ENCODE assay signal across 14 cellular contexts in genomic region chr2:156343940-156344301, GRCh38. TPM values are rescaled to one million over a fixed set of nuclear protein-coding genes. Genes with fewer than 3 reads are reported as not detected.
DNase-seq lines count a peak whose midpoint lies in the region; ATAC-seq and TF ChIP-seq lines count a peak whose summit lies in the region.
"Had no signal": no experiment of that assay in that cellular context is flagged by ENCODE, and none has a peak within 500 bp of the region (broad histone marks: within the 10 kb centered on the region; RNA-seq: fewer than 3 reads in every experiment).

No MANE protein-coding gene starts in this region.

- CTCF ChIA-PET in activated naive CD4-positive, alpha-beta T cell treated with anti-CD3 and anti-CD28 coated beads, Interleukin-2, amount 10 ng/mL, durations not matched to agents 7 days and 5 days (lab: Charles Lee): interaction anchor here (1.6 to 1.7 kb wide), 2 partner anchors 10 to 245 kb away, joined by 5 to 9 read pairs; no protein-coding TSS in a partner anchor
- CTCF ChIA-PET in WTC11 (lab: Charles Lee): no interaction called here

- 51% methylated on average over 2 of the region's 2 CpGs for WGBS in urinary bladder

- POLR2A ChIA-PET in WTC11 (lab: Charles Lee): interaction anchor here (2.2 kb wide), 1 partner anchor 56 kb away, joined by 6 read pairs; no protein-coding TSS in a partner anchor

- H3K4me1 Mint-ChIP-seq in activated naive CD4-positive, alpha-beta T cell treated with anti-CD3 and anti-CD28 coated beads, Interleukin-2, amount 10 ng/mL, durations not matched to agents 7 days and 5 days: peaks cover 40% of the 10 kb centered on the region
- peaks cover 33% of the 10 kb centered on the region for H3K4me1 Mint-ChIP-seq in WTC11

- no peak for ATAC-seq in WTC11
- ATAC-seq: lower lobe of right lung, SK-N-SH treated with all-trans-retinoic acid at 6 μM for 48 hours had no signal

- TF ChIP-seq CTCF in fibroblast of mammary gland (conservative IDR thresholded peaks at IDR 0.05; ENCODE audit: control insufficient read depth, insufficient read depth, low read depth, low read length) (no peak), WTC11 (IDR thresholded peaks at IDR 0.05) (no peak)

- H3K27ac Mint-ChIP-seq in activated naive CD4-positive, alpha-beta T cell treated with anti-CD3 and anti-CD28 coated beads, Interleukin-2, amount 10 ng/mL, durations not matched to agents 7 days and 5 days: peak overlapping the region; percentile 95
- no peak overlapping the region for H3K27ac Mint-ChIP-seq in WTC11

- DNase-seq in activated naive CD4-positive, alpha-beta T cell treated with anti-CD3 and anti-CD28 coated beads, Interleukin-2, amount 10 ng/mL, durations not matched to agents 7 days and 5 days: no peak
- DNase-seq in activated naive CD4-positive, alpha-beta T cell (lab: John Stamatoyannopoulos, UW): no peak
- DNase-seq in SK-MEL-5 (ENCODE audit: low read depth, low spot score) (peak; percentile 58), fibroblast of mammary gland (ENCODE audit: low read depth) (peak; percentile 67), WTC11 (ENCODE audit: low spot score) (no peak), activated gamma-delta T cell (lab: John Stamatoyannopoulos, UW) (no peak)
- no peak for DNase-seq in activated CD8-positive, alpha-beta memory T cell treated with anti-CD3 and anti-CD28 coated beads, Interleukin-2, amount 50 U/mL, for 48 hours
- DNase-seq: activated CD4-positive, alpha-beta T cell treated with anti-CD3 and anti-CD28 coated beads for 1 hour; adrenal gland; lower lobe of right lung; NCI-H2081 treated with DMSO at 0.1 percent for 48 hours; stimulated activated CD8-positive, alpha-beta memory T cell treated with anti-CD3 and anti-CD28 coated beads, Interleukin-4, amount 100 ng/mL, for 48 hours had no signal

- H3K9me3 Mint-ChIP-seq in activated naive CD4-positive, alpha-beta T cell treated with anti-CD3 and anti-CD28 coated beads, Interleukin-2, amount 10 ng/mL, durations not matched to agents 7 days and 5 days: no peaks in the 10 kb centered on the region
- H3K9me3 Mint-ChIP-seq in WTC11: peaks cover 3% of the 10 kb centered on the region

- H3K27me3 Mint-ChIP-seq in activated naive CD4-positive, alpha-beta T cell treated with anti-CD3 and anti-CD28 coated beads, Interleukin-2, amount 10 ng/mL, durations not matched to agents 7 days and 5 days: no peaks in the 10 kb centered on the region
- H3K27me3 Mint-ChIP-seq in WTC11 (ENCODE audit: low read depth): peaks cover 46% of the 10 kb centered on the region

- H3K27ac ChIP-seq in urinary bladder (ENCODE audit: low read depth): peak overlapping the region; percentile 10

- H3K4me3 Mint-ChIP-seq in activated naive CD4-positive, alpha-beta T cell treated with anti-CD3 and anti-CD28 coated beads, Interleukin-2, amount 10 ng/mL, durations not matched to agents 7 days and 5 days: no peak overlapping the region
- no peak overlapping the region for H3K4me3 Mint-ChIP-seq in WTC11

- no peaks in the 10 kb centered on the region for H3K36me3 Mint-ChIP-seq in activated naive CD4-positive, alpha-beta T cell treated with anti-CD3 and anti-CD28 coated beads, Interleukin-2, amount 10 ng/mL, durations not matched to agents 7 days and 5 days
- no peaks in the 10 kb centered on the region for H3K36me3 Mint-ChIP-seq in WTC11

- H3K36me3 ChIP-seq in urinary bladder (ENCODE audit: insufficient read depth): no peaks in the 10 kb centered on the region
- H3K36me3 ChIP-seq: adrenal gland, lower lobe of right lung had no signal

- in situ Hi-C loops in SK-MEL-5 (cut with HindIII; ENCODE audit: low pct_unique_long_range_greater_than_20kb, low sequenced_read_pairs): no loop called here

- no peaks in the 10 kb centered on the region for H3K4me1 ChIP-seq in urinary bladder (ENCODE audit: insufficient read depth)

- H3K4me3 ChIP-seq in fibroblast of mammary gland (ENCODE audit: control insufficient read depth, low read depth, low read length): no peak overlapping the region
- H3K4me3 ChIP-seq in urinary bladder (ENCODE audit: low read depth, low read length): no peak overlapping the region

TF ChIP-seq in WTC11, 78 proteins besides CTCF, POLR2A, EP300 and RAD21 (continues in another document):
- TF ChIP-seq CREM (CRISPR knock-in tag; IDR thresholded peaks at IDR 0.05): no peak
- TF ChIP-seq PRRX2 (CRISPR knock-in tag; IDR thresholded peaks at IDR 0.05): no peak
- no peak for TF ChIP-seq ARID4B (CRISPR knock-in tag; IDR thresholded peaks at IDR 0.05; ENCODE audit: borderline replicate concordance)
- no peak for TF ChIP-seq USF1 (CRISPR knock-in tag; IDR thresholded peaks at IDR 0.05)
- no peak for TF ChIP-seq ZMAT4 (CRISPR knock-in tag; IDR thresholded peaks at IDR 0.05)
- no peak for TF ChIP-seq ATF1 (CRISPR knock-in tag; IDR thresholded peaks at IDR 0.05)
- no peak for TF ChIP-seq SP1 (CRISPR knock-in tag; conservative IDR thresholded peaks at IDR 0.05)
- TF ChIP-seq RORB (CRISPR knock-in tag; IDR thresholded peaks at IDR 0.05): no peak
- TF ChIP-seq STAT6 (CRISPR knock-in tag; conservative IDR thresholded peaks at IDR 0.05; ENCODE audit: low read depth): no peak

RNA-seq across cellular contexts. Expression of gene NR4A2, which starts 11.4 kb away (rescaled TPM):
- 4.3 and 5.2 TPM in 2 replicates for total RNA-seq in SK-MEL-5 (2014; rRNA removed; shearing (Covaris generic))
- 17.6 and 22.2 TPM in 2 replicates for polyA plus RNA-seq in SK-MEL-5 (2015; cell fraction: cytosol; rRNA removed)
- 25.3 and 30.1 TPM in 2 replicates for polyA plus RNA-seq in SK-MEL-5 (2015; cell fraction: nucleus; rRNA removed)
- total RNA-seq in urinary bladder (2.9 TPM), WTC11 (2021) (0.66 to 0.69 TPM (median 0.66 TPM) in 3 replicates)
- 11.1 TPM for polyA plus RNA-seq in urinary bladder

Comparison
In these comparisons a context has a peak if more than half of its experiments do, and no peak if none do; other contexts are left out.
1. DNase-seq: peak in SK-MEL-5 (single experiment) and fibroblast of mammary gland (single experiment); none in activated naive CD4-positive, alpha-beta T cell treated with anti-CD3 and anti-CD28 coated beads, Interleukin-2, amount 10 ng/mL, durations not matched to agents 7 days and 5 days (single experiment), activated naive CD4-positive, alpha-beta T cell (0 of 4), activated CD8-positive, alpha-beta memory T cell treated with anti-CD3 and anti-CD28 coated beads, Interleukin-2, amount 50 U/mL, for 48 hours (single experiment), WTC11 (single experiment) and activated gamma-delta T cell (single experiment).